Comparison of ENCODE assay signal across 1 cellular context in the genomic region with DNA sequence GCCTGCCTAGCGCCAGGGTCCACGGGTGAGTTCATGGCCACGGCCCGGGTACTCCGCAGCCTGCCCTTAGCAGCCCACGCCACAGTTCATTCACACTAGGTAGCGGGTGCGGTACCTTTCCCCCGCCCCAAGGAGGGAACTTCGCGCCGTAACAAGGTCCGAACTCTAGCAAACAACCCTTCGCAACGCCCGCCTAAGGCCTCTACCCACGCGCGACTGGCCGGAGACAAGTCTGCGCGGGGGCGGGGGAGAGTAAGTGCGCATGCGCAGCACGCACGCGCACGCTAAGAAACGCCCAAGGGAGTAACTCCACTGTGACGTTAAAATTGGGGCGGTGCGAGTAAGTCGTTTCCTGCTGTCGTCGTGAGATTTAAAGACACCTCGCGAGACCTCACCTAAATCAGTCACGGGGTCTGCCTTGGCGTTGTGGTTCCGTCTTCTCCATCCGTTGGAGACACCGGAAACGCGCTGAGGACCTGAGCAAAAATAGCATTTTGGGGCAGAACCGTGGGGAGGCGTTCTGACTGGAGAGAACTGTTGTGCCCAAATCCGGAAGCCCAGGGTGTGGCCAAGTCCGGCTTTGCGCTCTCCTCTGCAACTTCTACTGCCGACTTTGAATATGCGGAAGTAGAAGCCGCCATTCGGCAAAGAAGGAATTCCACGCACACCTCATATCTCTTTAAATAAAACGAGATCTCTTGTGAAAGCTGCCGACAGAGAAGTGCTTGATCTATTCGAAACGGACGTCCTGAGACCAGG.
TF ChIP-seq lines count a peak whose summit lies in the region.

A gene with protein sequence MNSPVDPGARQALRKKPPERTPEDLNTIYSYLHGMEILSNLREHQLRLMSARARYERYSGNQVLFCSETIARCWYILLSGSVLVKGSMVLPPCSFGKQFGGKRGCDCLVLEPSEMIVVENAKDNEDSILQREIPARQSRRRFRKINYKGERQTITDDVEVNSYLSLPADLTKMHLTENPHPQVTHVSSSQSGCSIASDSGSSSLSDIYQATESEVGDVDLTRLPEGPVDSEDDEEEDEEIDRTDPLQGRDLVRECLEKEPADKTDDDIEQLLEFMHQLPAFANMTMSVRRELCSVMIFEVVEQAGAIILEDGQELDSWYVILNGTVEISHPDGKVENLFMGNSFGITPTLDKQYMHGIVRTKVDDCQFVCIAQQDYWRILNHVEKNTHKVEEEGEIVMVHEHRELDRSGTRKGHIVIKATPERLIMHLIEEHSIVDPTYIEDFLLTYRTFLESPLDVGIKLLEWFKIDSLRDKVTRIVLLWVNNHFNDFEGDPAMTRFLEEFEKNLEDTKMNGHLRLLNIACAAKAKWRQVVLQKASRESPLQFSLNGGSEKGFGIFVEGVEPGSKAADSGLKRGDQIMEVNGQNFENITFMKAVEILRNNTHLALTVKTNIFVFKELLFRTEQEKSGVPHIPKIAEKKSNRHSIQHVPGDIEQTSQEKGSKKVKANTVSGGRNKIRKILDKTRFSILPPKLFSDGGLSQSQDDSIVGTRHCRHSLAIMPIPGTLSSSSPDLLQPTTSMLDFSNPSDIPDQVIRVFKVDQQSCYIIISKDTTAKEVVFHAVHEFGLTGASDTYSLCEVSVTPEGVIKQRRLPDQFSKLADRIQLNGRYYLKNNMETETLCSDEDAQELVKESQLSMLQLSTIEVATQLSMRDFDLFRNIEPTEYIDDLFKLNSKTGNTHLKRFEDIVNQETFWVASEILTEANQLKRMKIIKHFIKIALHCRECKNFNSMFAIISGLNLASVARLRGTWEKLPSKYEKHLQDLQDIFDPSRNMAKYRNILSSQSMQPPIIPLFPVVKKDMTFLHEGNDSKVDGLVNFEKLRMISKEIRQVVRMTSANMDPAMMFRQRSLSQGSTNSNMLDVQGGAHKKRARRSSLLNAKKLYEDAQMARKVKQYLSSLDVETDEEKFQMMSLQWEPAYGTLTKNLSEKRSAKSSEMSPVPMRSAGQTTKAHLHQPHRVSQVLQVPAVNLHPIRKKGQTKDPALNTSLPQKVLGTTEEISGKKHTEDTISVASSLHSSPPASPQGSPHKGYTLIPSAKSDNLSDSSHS (N-terminal part only) (minus strand): TSS at position 234 of the 759 bp plus-strand sequence. CDS start 199 bp downstream, at position 35.

TF ChIP-seq in K562, 482 proteins besides CTCF, POLR2A, EP300 and RAD21 (continued from another document and continues in another):
- TF ChIP-seq, protein P1, sequence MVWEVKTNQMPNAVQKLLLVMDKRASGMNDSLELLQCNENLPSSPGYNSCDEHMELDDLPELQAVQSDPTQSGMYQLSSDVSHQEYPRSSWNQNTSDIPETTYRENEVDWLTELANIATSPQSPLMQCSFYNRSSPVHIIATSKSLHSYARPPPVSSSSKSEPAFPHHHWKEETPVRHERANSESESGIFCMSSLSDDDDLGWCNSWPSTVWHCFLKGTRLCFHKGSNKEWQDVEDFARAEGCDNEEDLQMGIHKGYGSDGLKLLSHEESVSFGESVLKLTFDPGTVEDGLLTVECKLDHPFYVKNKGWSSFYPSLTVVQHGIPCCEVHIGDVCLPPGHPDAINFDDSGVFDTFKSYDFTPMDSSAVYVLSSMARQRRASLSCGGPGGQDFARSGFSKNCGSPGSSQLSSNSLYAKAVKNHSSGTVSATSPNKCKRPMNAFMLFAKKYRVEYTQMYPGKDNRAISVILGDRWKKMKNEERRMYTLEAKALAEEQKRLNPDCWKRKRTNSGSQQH (CRISPR knock-in tag; IDR thresholded peaks at IDR 0.05) = no peak; the same call in 1 of the 2 replicates
- TF ChIP-seq CBFB (CRISPR knock-in tag; IDR thresholded peaks at IDR 0.05) (no peak), KHSRP (IDR thresholded peaks at IDR 0.05) (no peak), TARDBP (IDR thresholded peaks at IDR 0.05) (peak; percentile 89), ZNF696 (CRISPR knock-in tag; conservative IDR thresholded peaks at IDR 0.05) (no peak), PHF20 (IDR thresholded peaks at IDR 0.05; ENCODE audit: partially characterized antibody) (peak; percentile 56), KDM2B (CRISPR knock-in tag; IDR thresholded peaks at IDR 0.05) (0 out of 2 replicates have a peak, but pooled peaks have one; percentile 9), ZBTB7A (IDR thresholded peaks at IDR 0.05; ENCODE audit: borderline replicate concordance, control insufficient read depth, low read depth, low read length) (no peak), ZNF408 (CRISPR knock-in tag; IDR thresholded peaks at IDR 0.05; ENCODE audit: low read depth) (no peak), HDAC3 (IDR thresholded peaks at IDR 0.05; ENCODE audit: borderline replicate concordance, partially characterized antibody) (no peak), TAF9B (IDR thresholded peaks at IDR 0.05; ENCODE audit: partially characterized antibody) (peak; percentile 44), L3MBTL2 (IDR thresholded peaks at IDR 0.05) (peak; percentile 82), KLF6 (CRISPR knock-in tag; IDR thresholded peaks at IDR 0.05; ENCODE audit: borderline replicate concordance) (peak; percentile 85; the same call in 1 of the 2 replicates), SIN3A (IDR thresholded peaks at IDR 0.05; ENCODE audit: borderline replicate concordance in 2 of 2, control insufficient read depth in 1 of 2, low read depth in 2 of 2, low read length in 2 of 2) (peak in 1 of 2 experiments; percentile 59; a peak in 2 of 4 replicates), GTF2E2 (tag; IDR thresholded peaks at IDR 0.05) (peak; percentile 77; the same call in 1 of the 2 replicates), SPI1 (IDR thresholded peaks at IDR 0.05; ENCODE audit: borderline replicate concordance, low read depth, low read length) (peak; percentile 75), ZNF551 (CRISPR knock-in tag; IDR thresholded peaks at IDR 0.05) (no peak), MBD2 (IDR thresholded peaks at IDR 0.05; ENCODE audit: borderline replicate concordance, low read depth) (peak; percentile 44; the same call in 1 of the 2 replicates), E2F3 (CRISPR knock-in tag; IDR thresholded peaks at IDR 0.05) (peak; percentile 64; the same call in 1 of the 2 replicates), NRF1 (conservative IDR thresholded peaks at IDR 0.05 in 1 of 2, IDR thresholded peaks at IDR 0.05 in 1 of 2) (peak; percentile 99 to 100), EGR1 (conservative IDR thresholded peaks at IDR 0.05) (peak; percentile 99), ZNF212 (CRISPR knock-in tag; IDR thresholded peaks at IDR 0.05) (no peak), GATAD2A (IDR thresholded peaks at IDR 0.05) (peak; percentile 91; the same call in 1 of the 2 replicates), AFF1 (IDR thresholded peaks at IDR 0.05; ENCODE audit: low read depth in 1 of 2, partially characterized antibody in 2 of 2) (peak in 1 of 2 experiments; percentile 61), BHLHE40 (IDR thresholded peaks at IDR 0.05; ENCODE audit: low read length) (peak; percentile 81), CTCFL (IDR thresholded peaks at IDR 0.05; ENCODE audit: borderline replicate concordance, insufficient read depth, low read depth, low read length, poor library complexity, severe bottlenecking) (peak; percentile 11), ZNF436 (CRISPR knock-in tag; IDR thresholded peaks at IDR 0.05) (no peak), U2AF2 (optimal IDR thresholded peaks at IDR 0.05; ENCODE audit: low read depth, low read length) (no peak), STAG1 (CRISPR knock-in tag; IDR thresholded peaks at IDR 0.05; ENCODE audit: borderline replicate concordance) (no peak), ASH1L (IDR thresholded peaks at IDR 0.05; ENCODE audit: borderline replicate concordance, low read depth, partially characterized antibody) (peak; percentile 67), POLR2B (IDR thresholded peaks at IDR 0.05; ENCODE audit: low read depth, partially characterized antibody) (peak; percentile 86), PHB2 (IDR thresholded peaks at IDR 0.05; ENCODE audit: low read depth) (no peak), OTX1 (CRISPR knock-in tag; IDR thresholded peaks at IDR 0.05) (no peak), HMGN3 (IDR thresholded peaks at IDR 0.05; ENCODE audit: borderline replicate concordance, extremely low read depth, insufficient read length, low read depth, low read length) (peak; percentile 56), PPARD (CRISPR knock-in tag; IDR thresholded peaks at IDR 0.05) (no peak), ERF (CRISPR knock-in tag; IDR thresholded peaks at IDR 0.05) (0 out of 2 replicates have a peak, but pooled peaks have one; percentile 75), YY1 (IDR thresholded peaks at IDR 0.05; ENCODE audit: borderline replicate concordance in 1 of 3, control insufficient read depth in 1 of 3, extremely low read depth in 1 of 3, insufficient read depth in 3 of 3, insufficient read length in 1 of 3, insufficient replicate concordance in 2 of 3, low read depth in 1 of 3, low read length in 2 of 3) (peak in 2 of 3 experiments; percentile 78 to 89), GABPB1 (CRISPR knock-in tag; IDR thresholded peaks at IDR 0.05) (peak; percentile 86), ZFP36 (IDR thresholded peaks at IDR 0.05; ENCODE audit: low read depth, low read length, partially characterized antibody) (peak; percentile 61), NBN (IDR thresholded peaks at IDR 0.05; ENCODE audit: low read depth) (no peak), GTF2A2 (tag; IDR thresholded peaks at IDR 0.05) (no peak), RFX1 (IDR thresholded peaks at IDR 0.05) (no peak)
- TF ChIP-seq, protein P2, sequence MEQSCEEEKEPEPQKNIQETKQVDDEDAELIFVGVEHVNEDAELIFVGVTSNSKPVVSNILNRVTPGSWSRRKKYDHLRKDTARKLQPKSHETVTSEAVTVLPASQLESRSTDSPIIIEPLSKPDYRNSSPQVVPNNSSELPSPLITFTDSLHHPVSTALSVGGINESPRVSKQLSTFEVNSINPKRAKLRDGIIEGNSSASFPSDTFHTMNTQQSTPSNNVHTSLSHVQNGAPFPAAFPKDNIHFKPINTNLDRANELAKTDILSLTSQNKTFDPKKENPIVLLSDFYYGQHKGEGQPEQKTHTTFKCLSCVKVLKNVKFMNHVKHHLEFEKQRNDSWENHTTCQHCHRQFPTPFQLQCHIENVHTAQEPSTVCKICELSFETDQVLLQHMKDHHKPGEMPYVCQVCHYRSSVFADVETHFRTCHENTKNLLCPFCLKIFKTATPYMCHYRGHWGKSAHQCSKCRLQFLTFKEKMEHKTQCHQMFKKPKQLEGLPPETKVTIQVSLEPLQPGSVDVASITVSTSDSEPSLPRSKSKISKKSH (CRISPR knock-in tag; IDR thresholded peaks at IDR 0.05) = no peak
- TF ChIP-seq, protein P3, sequence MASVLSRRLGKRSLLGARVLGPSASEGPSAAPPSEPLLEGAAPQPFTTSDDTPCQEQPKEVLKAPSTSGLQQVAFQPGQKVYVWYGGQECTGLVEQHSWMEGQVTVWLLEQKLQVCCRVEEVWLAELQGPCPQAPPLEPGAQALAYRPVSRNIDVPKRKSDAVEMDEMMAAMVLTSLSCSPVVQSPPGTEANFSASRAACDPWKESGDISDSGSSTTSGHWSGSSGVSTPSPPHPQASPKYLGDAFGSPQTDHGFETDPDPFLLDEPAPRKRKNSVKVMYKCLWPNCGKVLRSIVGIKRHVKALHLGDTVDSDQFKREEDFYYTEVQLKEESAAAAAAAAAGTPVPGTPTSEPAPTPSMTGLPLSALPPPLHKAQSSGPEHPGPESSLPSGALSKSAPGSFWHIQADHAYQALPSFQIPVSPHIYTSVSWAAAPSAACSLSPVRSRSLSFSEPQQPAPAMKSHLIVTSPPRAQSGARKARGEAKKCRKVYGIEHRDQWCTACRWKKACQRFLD (CRISPR knock-in tag; IDR thresholded peaks at IDR 0.05) = peak; percentile 6; the same call in 1 of the 2 replicates
- TF ChIP-seq, protein P4, sequence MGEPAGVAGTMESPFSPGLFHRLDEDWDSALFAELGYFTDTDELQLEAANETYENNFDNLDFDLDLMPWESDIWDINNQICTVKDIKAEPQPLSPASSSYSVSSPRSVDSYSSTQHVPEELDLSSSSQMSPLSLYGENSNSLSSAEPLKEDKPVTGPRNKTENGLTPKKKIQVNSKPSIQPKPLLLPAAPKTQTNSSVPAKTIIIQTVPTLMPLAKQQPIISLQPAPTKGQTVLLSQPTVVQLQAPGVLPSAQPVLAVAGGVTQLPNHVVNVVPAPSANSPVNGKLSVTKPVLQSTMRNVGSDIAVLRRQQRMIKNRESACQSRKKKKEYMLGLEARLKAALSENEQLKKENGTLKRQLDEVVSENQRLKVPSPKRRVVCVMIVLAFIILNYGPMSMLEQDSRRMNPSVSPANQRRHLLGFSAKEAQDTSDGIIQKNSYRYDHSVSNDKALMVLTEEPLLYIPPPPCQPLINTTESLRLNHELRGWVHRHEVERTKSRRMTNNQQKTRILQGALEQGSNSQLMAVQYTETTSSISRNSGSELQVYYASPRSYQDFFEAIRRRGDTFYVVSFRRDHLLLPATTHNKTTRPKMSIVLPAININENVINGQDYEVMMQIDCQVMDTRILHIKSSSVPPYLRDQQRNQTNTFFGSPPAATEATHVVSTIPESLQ (CRISPR knock-in tag; IDR thresholded peaks at IDR 0.05) = no peak
